ENCODE assay signal across 25 cellular contexts in genomic region chr1:190098756-190099155, GRCh38.
"Had no signal": no experiment of that assay in that cellular context is flagged by ENCODE, and none has a peak within 500 bp of the region (broad histone marks: within the 10 kb centered on the region; RNA-seq: fewer than 3 reads in every experiment).

No MANE protein-coding gene starts in this region.

- H3K27me3 Mint-ChIP-seq: naive B cell; stimulated activated naive CD8-positive, alpha-beta T cell treated with anti-CD3 and anti-CD28 coated beads, Interleukin-15, amount 100 ng/mL, for 72 hours had no signal

- DNase-seq: dorsolateral prefrontal cortex; effector CD4-positive, alpha-beta T cell; hypothalamus; immature natural killer cell; islet precursor cell; mesenchymal stem cell; naive B cell; nucleus accumbens; ovary; psoas muscle; small intestine; stimulated activated CD4-positive, alpha-beta T cell treated with anti-CD3 and anti-CD28 coated beads, Interleukin-15, amount 100 ng/mL, for 24 hours; stimulated activated CD4-positive, alpha-beta T cell treated with anti-CD3 and anti-CD28 coated beads, Interleukin-2, amount 100 ng/mL, for 48 hours; stimulated activated naive CD4-positive, alpha-beta T cell; stimulated activated naive CD8-positive, alpha-beta T cell treated with anti-CD3 and anti-CD28 coated beads, Interleukin-15, amount 100 ng/mL, for 72 hours; thyroid gland; trophoblast cell had no signal

- H3K4me3 ChIP-seq: dorsolateral prefrontal cortex, mucosa of descending colon, neural progenitor cell, ovary, psoas muscle, suprapubic skin, thyroid gland had no signal

- H3K4me3 Mint-ChIP-seq: immature natural killer cell; mesothelial cell of epicardium; nephron; neural progenitor cell; stimulated activated naive CD8-positive, alpha-beta T cell treated with anti-CD3 and anti-CD28 coated beads, Interleukin-15, amount 100 ng/mL, for 72 hours had no signal

- H3K36me3 ChIP-seq: neural progenitor cell, ovary, suprapubic skin, thyroid gland had no signal

- H3K27ac Mint-ChIP-seq: immature natural killer cell; mesothelial cell of epicardium; naive B cell; nephron; neural progenitor cell; stimulated activated naive CD8-positive, alpha-beta T cell treated with anti-CD3 and anti-CD28 coated beads, Interleukin-15, amount 100 ng/mL, for 72 hours had no signal

- H3K36me3 Mint-ChIP-seq: immature natural killer cell, mesothelial cell of epicardium, naive B cell, neural progenitor cell had no signal

- FAIRE-seq: colon, frontal cortex, small intestine had no signal

- H3K9me3 Mint-ChIP-seq: mesothelial cell of epicardium, nephron, neural progenitor cell had no signal

- ATAC-seq: mucosa of descending colon; psoas muscle; right cardiac atrium; stimulated activated naive CD8-positive, alpha-beta T cell treated with anti-CD3 and anti-CD28 coated beads, Interleukin-15, amount 100 ng/mL, for 72 hours had no signal

- H3K4me1 ChIP-seq: neural progenitor cell, psoas muscle, suprapubic skin, thyroid gland had no signal

- H3K27me3 ChIP-seq: dorsolateral prefrontal cortex, neural progenitor cell, ovary, suprapubic skin, thyroid gland had no signal

- H3K4me2 ChIP-seq: neural progenitor cell had no signal

- H3K9me3 ChIP-seq: mucosa of descending colon, ovary, suprapubic skin, thyroid gland had no signal

- H3K4me1 Mint-ChIP-seq: immature natural killer cell; mesothelial cell of epicardium; naive B cell; neural progenitor cell; stimulated activated naive CD8-positive, alpha-beta T cell treated with anti-CD3 and anti-CD28 coated beads, Interleukin-15, amount 100 ng/mL, for 72 hours had no signal

- H3K9ac ChIP-seq: neural progenitor cell had no signal

- H2AFZ ChIP-seq: neural progenitor cell had no signal

- H3K27ac ChIP-seq: dorsolateral prefrontal cortex, neural progenitor cell, ovary, psoas muscle, suprapubic skin, thyroid gland had no signal
